In genomic region chr7:70417061-70417655, GRCh38 we compare ENCODE assay signal across 14 cellular contexts.
DNase-seq lines count a peak whose midpoint lies in the region; FAIRE-seq and TF ChIP-seq lines count a peak whose summit lies in the region.
"Had no signal": no experiment of that assay in that cellular context is flagged by ENCODE, and none has a peak within 500 bp of the region (broad histone marks: within the 10 kb centered on the region; RNA-seq: fewer than 3 reads in every experiment).

No MANE protein-coding gene starts in this region.

- peak; percentile 48 for FAIRE-seq in GM12891 (lab: Jason Lieb, UNC)

- no peak overlapping the region for H3K4me3 Mint-ChIP-seq in activated naive CD4-positive, alpha-beta T cell treated with anti-CD3 and anti-CD28 coated beads for 36 hours
- H3K4me3 Mint-ChIP-seq: stimulated activated naive CD8-positive, alpha-beta T cell treated with anti-CD3 and anti-CD28 coated beads, Interleukin-15, Interleukin-2, amounts not matched to agents 100 ng/mL and 50 ng/mL, for 24 hours had no signal

- H3K4me3 ChIP-seq in AG04449 (ENCODE audit: low read depth, low read length) (no peak overlapping the region), WERI-Rb-1 (ENCODE audit: low read depth, low read length) (no peak overlapping the region)
- H3K4me3 ChIP-seq: ascending aorta, SJCRH30 had no signal

- CTCF ChIA-PET in AG04449 (lab: Yijun Ruan, JAX), result interaction anchor here (1.6 kb wide), 1 partner anchor 282 kb away, joined by 6 read pairs; no protein-coding TSS in a partner anchor
- CTCF ChIA-PET in activated naive CD4-positive, alpha-beta T cell treated with anti-CD3 and anti-CD28 coated beads for 36 hours (lab: Charles Lee), result no interaction called here

- DNase-seq in AG04449 (ENCODE audit: low read depth, low spot score) (no peak), GM12891 (ENCODE audit: insufficient read length, low spot score) (no peak), WERI-Rb-1 (peak; percentile 15), iPS-NIHi7 (ENCODE audit: extremely low spot score) (peak; percentile 45), mesenteric fat pad (ENCODE audit: low spot score) (no peak), DMS53 treated with DMSO at 0.1 percent for 48 hours (lab: John Stamatoyannopoulos, UW; ENCODE audit: unreplicated experiment) (no peak), MV-4-11 (lab: John Stamatoyannopoulos, UW) (no peak)
- DNase-seq in activated naive CD4-positive, alpha-beta T cell treated with anti-CD3 and anti-CD28 coated beads for 36 hours, result no peak
- DNase-seq: GF-D8; NCI-H774; stimulated activated CD4-positive, alpha-beta T cell treated with anti-CD3 and anti-CD28 coated beads, Interleukin-4, amount 100 ng/mL, for 24 hours had no signal

- H3K27me3 Mint-ChIP-seq in activated naive CD4-positive, alpha-beta T cell treated with anti-CD3 and anti-CD28 coated beads for 36 hours (ENCODE audit: low read depth), result no peaks in the 10 kb centered on the region
- H3K27me3 Mint-ChIP-seq: stimulated activated naive CD8-positive, alpha-beta T cell treated with anti-CD3 and anti-CD28 coated beads, Interleukin-15, Interleukin-2, amounts not matched to agents 100 ng/mL and 50 ng/mL, for 24 hours had no signal

- POLR2A ChIA-PET in AG04449 (lab: Yijun Ruan, JAX), result interaction anchor here (1.0 kb wide), 1 partner anchor 21 kb away, joined by 3 read pairs; no protein-coding TSS in a partner anchor

- peak; percentile 4 for TF ChIP-seq CTCF in AG04449 (IDR thresholded peaks at IDR 0.05; ENCODE audit: insufficient read depth, low read length, missing control alignments)
- no peak for TF ChIP-seq CTCF in WERI-Rb-1 (IDR thresholded peaks at IDR 0.05; ENCODE audit: low read depth, low read length)

- no peaks in the 10 kb centered on the region for H3K36me3 ChIP-seq in WERI-Rb-1
- H3K36me3 ChIP-seq: ascending aorta, SJCRH30 had no signal

- H3K27ac Mint-ChIP-seq in activated naive CD4-positive, alpha-beta T cell treated with anti-CD3 and anti-CD28 coated beads for 36 hours, result no peak overlapping the region
- H3K27ac Mint-ChIP-seq: stimulated activated naive CD8-positive, alpha-beta T cell treated with anti-CD3 and anti-CD28 coated beads, Interleukin-15, Interleukin-2, amounts not matched to agents 100 ng/mL and 50 ng/mL, for 24 hours had no signal

- H3K4me1 Mint-ChIP-seq in activated naive CD4-positive, alpha-beta T cell treated with anti-CD3 and anti-CD28 coated beads for 36 hours (ENCODE audit: low read depth), result no peaks in the 10 kb centered on the region

- H3K9me3 Mint-ChIP-seq in activated naive CD4-positive, alpha-beta T cell treated with anti-CD3 and anti-CD28 coated beads for 36 hours, result no peaks in the 10 kb centered on the region
- H3K9me3 Mint-ChIP-seq: stimulated activated naive CD8-positive, alpha-beta T cell treated with anti-CD3 and anti-CD28 coated beads, Interleukin-15, Interleukin-2, amounts not matched to agents 100 ng/mL and 50 ng/mL, for 24 hours had no signal

- no peaks in the 10 kb centered on the region for H3K27me3 ChIP-seq in WERI-Rb-1 (ENCODE audit: insufficient read depth, low read depth, severe bottlenecking)
- H3K27me3 ChIP-seq: ascending aorta, SJCRH30 had no signal

- H3K36me3 Mint-ChIP-seq in activated naive CD4-positive, alpha-beta T cell treated with anti-CD3 and anti-CD28 coated beads for 36 hours (ENCODE audit: low read depth), result no peaks in the 10 kb centered on the region

- intact Hi-C loops in activated naive CD4-positive, alpha-beta T cell treated with anti-CD3 and anti-CD28 coated beads for 36 hours (cut with micrococcal nuclease), result no loop called here

- TF ChIP-seq POLR2A in GM12891 (IDR thresholded peaks at IDR 0.05; ENCODE audit: low read depth, low read length), result no peak

- H3K27ac ChIP-seq in WERI-Rb-1, result no peak overlapping the region
- H3K27ac ChIP-seq: ascending aorta, SJCRH30 had no signal

- no peaks in the 10 kb centered on the region for H3K9me3 ChIP-seq in WERI-Rb-1 (ENCODE audit: severe bottlenecking)
- H3K9me3 ChIP-seq: ascending aorta, SJCRH30 had no signal

TF ChIP-seq in GM12891, 5 proteins besides CTCF, POLR2A, EP300 and RAD21:
- TF ChIP-seq PAX5 (IDR thresholded peaks at IDR 0.05; ENCODE audit: insufficient read depth, low read length, severe bottlenecking) (no peak), POU2F2 (IDR thresholded peaks at IDR 0.05; ENCODE audit: low read depth, low read length) (no peak), POLR2AphosphoS5 (IDR thresholded peaks at IDR 0.05; ENCODE audit: low read depth, low read length) (no peak), TAF1 (IDR thresholded peaks at IDR 0.05; ENCODE audit: low read depth, low read length) (no peak), SPI1 (IDR thresholded peaks at IDR 0.05; ENCODE audit: low read depth, low read length) (no peak)

Comparison
In these comparisons a context has a peak if more than half of its experiments do, and no peak if none do; other contexts are left out.
1. DNase-seq: peak in WERI-Rb-1 (single experiment) and iPS-NIHi7 (single experiment); none in AG04449 (single experiment), GM12891 (single experiment), mesenteric fat pad (single experiment), DMS53 treated with DMSO at 0.1 percent for 48 hours (single experiment), activated naive CD4-positive, alpha-beta T cell treated with anti-CD3 and anti-CD28 coated beads for 36 hours (single experiment) and MV-4-11 (single experiment).